Comparison of ENCODE assay signal across 12 cellular contexts in genomic region chr2:191050640-191050987, GRCh38. TPM values are rescaled to one million over a fixed set of nuclear protein-coding genes. Genes with fewer than 3 reads are reported as not detected.
DNase-seq lines count a peak whose midpoint lies in the region; ATAC-seq and TF ChIP-seq lines count a peak whose summit lies in the region.
"Had no signal": no experiment of that assay in that cellular context is flagged by ENCODE, and none has a peak within 500 bp of the region (broad histone marks: within the 10 kb centered on the region; RNA-seq: fewer than 3 reads in every experiment).

No MANE protein-coding gene starts in this region.

- DNase-seq in T-helper 1 cell (no peak), LHCN-M2 (ENCODE audit: low read depth) (peak; percentile 81), fibroblast of lung (ENCODE audit: low read depth in 2 of 2) (peak; percentile 38 to 47), sigmoid colon (no peak), coronary artery (ENCODE audit: low spot score) (no peak)
- no peak for DNase-seq in activated CD4-positive, alpha-beta T cell treated with anti-CD3 and anti-CD28 coated beads for 36 hours
- DNase-seq: 8988T, amniotic stem cell, transverse colon had no signal

- H3K9ac ChIP-seq in fibroblast of lung (ENCODE audit: insufficient read depth, low read length) = no peak overlapping the region
- H3K9ac ChIP-seq: KMS-11 had no signal

- no peaks in the 10 kb centered on the region for H3K79me2 ChIP-seq in fibroblast of lung (ENCODE audit: control insufficient read depth, insufficient read depth, low read length)

- no peak for ATAC-seq in HG02798 (IDR thresholded peaks at IDR 0.05; ENCODE audit: poor library complexity, unreplicated experiment)
- ATAC-seq in activated CD4-positive, alpha-beta T cell treated with anti-CD3 and anti-CD28 coated beads for 36 hours = no peak

- peaks cover 12% of the 10 kb centered on the region for H3K4me1 Mint-ChIP-seq in T-helper 1 cell treated with Interleukin-12 subunit alpha and Interleukin-12 subunit beta and Interleukin-4 antibody, amounts not matched to agents 30 μg/mL and 1 μg/mL, for 36 hours (ENCODE audit: low read depth)
- peaks cover 5% of the 10 kb centered on the region for H3K4me1 Mint-ChIP-seq in activated CD4-positive, alpha-beta T cell treated with anti-CD3 and anti-CD28 coated beads for 36 hours

- POLR2A ChIA-PET in activated CD4-positive, alpha-beta T cell treated with anti-CD3 and anti-CD28 coated beads for 36 hours (lab: Charles Lee) = no interaction called here

- H3K9me3 Mint-ChIP-seq in T-helper 1 cell treated with Interleukin-12 subunit alpha and Interleukin-12 subunit beta and Interleukin-4 antibody, amounts not matched to agents 30 μg/mL and 1 μg/mL, for 36 hours = no peaks in the 10 kb centered on the region
- no peaks in the 10 kb centered on the region for H3K9me3 Mint-ChIP-seq in activated CD4-positive, alpha-beta T cell treated with anti-CD3 and anti-CD28 coated beads for 36 hours (ENCODE audit: low read depth)

- peaks cover 15% of the 10 kb centered on the region for H3K4me1 ChIP-seq in fibroblast of lung (ENCODE audit: control insufficient read depth, extremely low read depth, insufficient read depth, low read length)
- H3K4me1 ChIP-seq in sigmoid colon = peaks cover 0 to 3% (median 0%) of the 10 kb centered on the region in 4 donors

- peak overlapping the region; percentile 41 for H3K27ac ChIP-seq in fibroblast of lung (ENCODE audit: insufficient read depth, low read length)
- H3K27ac ChIP-seq in sigmoid colon = peak overlapping the region; percentile 33 to 65 (median 38)
- no peak overlapping the region for H3K27ac ChIP-seq in coronary artery
- H3K27ac ChIP-seq: KMS-11 had no signal

- no peaks in the 10 kb centered on the region for H3K9me3 ChIP-seq in fibroblast of lung (ENCODE audit: control insufficient read depth, insufficient read depth, low read depth, low read length)
- no peaks in the 10 kb centered on the region for H3K9me3 ChIP-seq in sigmoid colon
- H3K9me3 ChIP-seq: transverse colon had no signal

- no peak for TF ChIP-seq EP300 in sigmoid colon (IDR thresholded peaks at IDR 0.05)

- CTCF ChIA-PET in activated CD4-positive, alpha-beta T cell treated with anti-CD3 and anti-CD28 coated beads for 36 hours (lab: Charles Lee) = interaction anchor here (0.5 to 10.6 kb wide), 20 partner anchors 10 to 593 kb away, joined by 3 to 348 read pairs (median 3); no protein-coding TSS in a partner anchor

- H3K27me3 Mint-ChIP-seq in T-helper 1 cell treated with Interleukin-12 subunit alpha and Interleukin-12 subunit beta and Interleukin-4 antibody, amounts not matched to agents 30 μg/mL and 1 μg/mL, for 36 hours (ENCODE audit: low read depth) = no peaks in the 10 kb centered on the region
- H3K27me3 Mint-ChIP-seq in activated CD4-positive, alpha-beta T cell treated with anti-CD3 and anti-CD28 coated beads for 36 hours = no peaks in the 10 kb centered on the region

- intact Hi-C loops in sigmoid colon (cut with DNase I) = loop anchor here (5.0 kb wide), 1 partner anchor 472 kb away; no protein-coding TSS in a partner anchor
- intact Hi-C loops in activated CD4-positive, alpha-beta T cell treated with anti-CD3 and anti-CD28 coated beads for 36 hours (cut with DNase I, micrococcal nuclease) = loop anchor here in 1 of 2 experiments (5.0 kb wide), 2 partner anchors 197 to 327 kb away; partner anchors contain the start of gene MYO1B

- H3K4me3 ChIP-seq in fibroblast of lung (replicated peaks in 1 of 4; ENCODE audit: control extremely low read depth in 1 of 4, insufficient read depth in 1 of 4, low read depth in 3 of 4, low read length in 4 of 4) (no peak overlapping the region), sigmoid colon (no peak overlapping the region), coronary artery (no peak overlapping the region)
- H3K4me3 ChIP-seq: transverse colon had no signal

- peaks cover 29% of the 10 kb centered on the region for H3K36me3 Mint-ChIP-seq in T-helper 1 cell treated with Interleukin-12 subunit alpha and Interleukin-12 subunit beta and Interleukin-4 antibody, amounts not matched to agents 30 μg/mL and 1 μg/mL, for 36 hours (ENCODE audit: low read depth)
- peaks cover 3% of the 10 kb centered on the region for H3K36me3 Mint-ChIP-seq in activated CD4-positive, alpha-beta T cell treated with anti-CD3 and anti-CD28 coated beads for 36 hours (ENCODE audit: low read depth)

- TF ChIP-seq POLR2A in sigmoid colon (IDR thresholded peaks at IDR 0.05) = no peak

- peak overlapping the region; percentile 18 for H3K27ac Mint-ChIP-seq in T-helper 1 cell treated with Interleukin-12 subunit alpha and Interleukin-12 subunit beta and Interleukin-4 antibody, amounts not matched to agents 30 μg/mL and 1 μg/mL, for 36 hours
- no peak overlapping the region for H3K27ac Mint-ChIP-seq in activated CD4-positive, alpha-beta T cell treated with anti-CD3 and anti-CD28 coated beads for 36 hours

- H3K27me3 ChIP-seq in fibroblast of lung (ENCODE audit: control insufficient read depth, insufficient read depth, low read length) (no peaks in the 10 kb centered on the region), sigmoid colon (no peaks in the 10 kb centered on the region)
- H3K27me3 ChIP-seq: transverse colon had no signal

- WGBS in sigmoid colon, 2 donors = 63 to 76% methylated on average over 1 of the region's 1 CpG

- H2AFZ ChIP-seq in fibroblast of lung (ENCODE audit: low read length) = no peak overlapping the region

- no peaks in the 10 kb centered on the region for H3K36me3 ChIP-seq in fibroblast of lung (ENCODE audit: control insufficient read depth, insufficient read depth, low read length)
- H3K36me3 ChIP-seq in sigmoid colon = no peaks in the 10 kb centered on the region
- H3K36me3 ChIP-seq: transverse colon had no signal

- H3K4me2 ChIP-seq in fibroblast of lung (ENCODE audit: extremely low read depth, insufficient read depth, low read length) = no peak overlapping the region
- H3K4me2 ChIP-seq: KMS-11 had no signal

- no peak for TF ChIP-seq CTCF in fibroblast of lung (conservative IDR thresholded peaks at IDR 0.05 in 1 of 2, IDR thresholded peaks at IDR 0.05 in 1 of 2; ENCODE audit: low read depth in 1 of 2, low read length in 2 of 2)
- TF ChIP-seq CTCF in sigmoid colon (IDR thresholded peaks at IDR 0.05) = no peak
- TF ChIP-seq CTCF in coronary artery (IDR thresholded peaks at IDR 0.05) = no peak

- no peaks in the 10 kb centered on the region for H4K20me1 ChIP-seq in fibroblast of lung (ENCODE audit: control insufficient read depth, extremely low read depth, insufficient read depth, low read length)

- no peak overlapping the region for H3K4me3 Mint-ChIP-seq in T-helper 1 cell treated with Interleukin-12 subunit alpha and Interleukin-12 subunit beta and Interleukin-4 antibody, amounts not matched to agents 30 μg/mL and 1 μg/mL, for 36 hours
- no peak overlapping the region for H3K4me3 Mint-ChIP-seq in activated CD4-positive, alpha-beta T cell treated with anti-CD3 and anti-CD28 coated beads for 36 hours

RNA-seq across cellular contexts. Expression of gene STAT1, which starts 36.6 kb away (rescaled TPM):
- 64.4 and 94.9 TPM in 2 replicates for total RNA-seq in LHCN-M2 (2014; rRNA removed)
- polyA plus RNA-seq in LHCN-M2 (2012) = 66.1 TPM
- total RNA-seq in fibroblast of lung = 101 and 128 TPM in 2 replicates
- polyA plus RNA-seq in fibroblast of lung = 98.2 and 171 TPM in 2 replicates
- polyA plus RNA-seq in fibroblast of lung (2012) = 80.8 and 140 TPM in 2 replicates
- polyA minus RNA-seq in fibroblast of lung (ENCODE audit: low replicate concordance) = 90.7 and 129 TPM in 2 replicates
- total RNA-seq in sigmoid colon = 10 to 100 TPM; 47.4 to 78.5 (median 55.8) TPM
- polyA plus RNA-seq in sigmoid colon = 10 to 100 TPM; 32.8 to 93.8 (median 33.6) TPM
- total RNA-seq in activated CD4-positive, alpha-beta T cell treated with anti-CD3 and anti-CD28 coated beads for 36 hours = 100 to 1,000 TPM; 317 to 343 TPM

Comparison
In these comparisons a context has a peak if more than half of its experiments do, and no peak if none do; other contexts are left out.
1. DNase-seq: peak in LHCN-M2 (single experiment) and fibroblast of lung (2 of 2); none in T-helper 1 cell (0 of 5), sigmoid colon (single experiment), coronary artery (single experiment) and activated CD4-positive, alpha-beta T cell treated with anti-CD3 and anti-CD28 coated beads for 36 hours (single experiment).
2. H3K27ac ChIP-seq: peak in fibroblast of lung (single experiment) and sigmoid colon (4 of 4); none in coronary artery (0 of 2).